Comparison of ENCODE assay signal across 12 cellular contexts in genomic region chr1:198352975-198353695, GRCh38.
A peak's percentile ranks its signal among the peaks of the same experiment; 100 is the strongest.
DNase-seq lines count a peak whose midpoint lies in the region; ATAC-seq lines count a peak whose summit lies in the region.
"Had no signal": no experiment of that assay in that cellular context is flagged by ENCODE, and none has a peak within 500 bp of the region (broad histone marks: within the 10 kb centered on the region; RNA-seq: fewer than 3 reads in every experiment).

No MANE protein-coding gene starts in this region.

- peak; percentile 86 to 88 for ATAC-seq in activated CD4-positive, CD25-positive, alpha-beta regulatory T cell treated with anti-CD3 and anti-CD28 coated beads, Interleukin-2, amount 50 U/mL, for 24 hours
- ATAC-seq in GM21447 (IDR thresholded peaks at IDR 0.05; ENCODE audit: unreplicated experiment) (peak; percentile 90), HG03064 (IDR thresholded peaks at IDR 0.05; ENCODE audit: low read depth, unreplicated experiment) (peak; percentile 92)
- ATAC-seq in activated T-helper 17 cell treated with anti-CD3 and anti-CD28 coated beads, Interleukin-2, amount 50 U/mL, for 72 hours (replicated peaks), result peak; percentile 91

- DNase-seq in activated CD4-positive, CD25-positive, alpha-beta regulatory T cell (lab: John Stamatoyannopoulos, UW), result no peak
- DNase-seq in HK-2 (ENCODE audit: unreplicated experiment) (no peak), HT-29 (ENCODE audit: low spot score) (no peak), AG08396 (ENCODE audit: low spot score) (no peak)
- DNase-seq: activated CD8-positive, alpha-beta memory T cell treated with anti-CD3 and anti-CD28 coated beads, Interleukin-2, amount 50 U/mL, for 4 hours; NCI-H1048; NCI-H82; substantia nigra had no signal

- H3K36me3 Mint-ChIP-seq in activated T-helper 17 cell treated with anti-CD3 and anti-CD28 coated beads, Interleukin-2, amount 50 U/mL, for 72 hours (ENCODE audit: low read depth), result no peaks in the 10 kb centered on the region

- H3K4me3 Mint-ChIP-seq in activated T-helper 17 cell treated with anti-CD3 and anti-CD28 coated beads, Interleukin-2, amount 50 U/mL, for 72 hours, result no peak overlapping the region

- no peak overlapping the region for H3K27ac Mint-ChIP-seq in activated T-helper 17 cell treated with anti-CD3 and anti-CD28 coated beads, Interleukin-2, amount 50 U/mL, for 72 hours

- H3K9me3 Mint-ChIP-seq in activated T-helper 17 cell treated with anti-CD3 and anti-CD28 coated beads, Interleukin-2, amount 50 U/mL, for 72 hours, result no peaks in the 10 kb centered on the region

- peaks cover 5% of the 10 kb centered on the region for H3K4me1 Mint-ChIP-seq in activated T-helper 17 cell treated with anti-CD3 and anti-CD28 coated beads, Interleukin-2, amount 50 U/mL, for 72 hours

- H3K27me3 Mint-ChIP-seq in activated T-helper 17 cell treated with anti-CD3 and anti-CD28 coated beads, Interleukin-2, amount 50 U/mL, for 72 hours, result no peaks in the 10 kb centered on the region
